Comparison of ENCODE assay signal across 8 cellular contexts in the genomic region with DNA sequence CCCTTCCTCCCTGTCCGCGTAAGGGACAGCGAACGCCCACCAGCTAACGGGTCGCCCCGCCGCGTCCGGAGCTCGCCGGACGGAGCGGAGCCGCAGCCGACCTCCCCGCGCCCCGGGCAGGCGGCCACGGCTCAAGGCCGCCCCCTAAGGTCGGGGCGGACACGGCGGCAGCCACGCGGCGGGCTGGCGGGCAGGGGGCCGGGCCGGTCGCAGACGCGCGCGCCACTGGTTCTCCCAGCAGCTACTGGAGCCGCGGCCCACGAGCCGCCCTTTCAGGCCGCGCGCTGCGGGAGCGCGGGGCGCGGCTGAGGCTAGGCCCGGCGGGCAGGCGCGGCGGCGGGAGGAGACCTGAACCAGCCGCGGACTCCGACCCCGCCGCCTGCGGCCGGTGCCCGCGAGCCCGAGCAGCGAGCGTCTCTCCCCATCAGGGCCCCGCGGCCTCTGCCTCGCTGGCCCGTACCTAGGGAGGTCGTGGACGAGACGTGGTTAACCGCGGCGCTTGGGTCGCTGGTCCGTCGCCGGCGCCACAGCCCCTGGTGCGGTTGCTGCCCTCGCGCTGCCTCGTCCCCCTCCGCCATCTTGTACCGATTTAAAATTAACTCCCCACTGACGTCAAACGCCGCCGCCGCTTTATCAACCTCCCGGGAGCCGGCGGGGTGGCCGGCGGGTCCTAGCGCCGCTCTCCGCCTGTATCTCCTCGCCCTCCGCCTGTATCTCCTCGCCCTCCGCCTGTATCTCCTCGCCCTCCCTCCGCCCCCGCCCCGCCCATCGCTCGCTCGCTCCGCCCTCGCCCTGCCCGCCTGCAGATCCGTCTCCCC. TPM values are rescaled to one million over a fixed set of nuclear protein-coding genes. Genes with fewer than 3 reads are reported as not detected.
DNase-seq lines count a peak whose midpoint lies in the region; ATAC-seq and TF ChIP-seq lines count a peak whose summit lies in the region.

A gene (minus strand): TSS at position 591 of the 818 bp plus-strand sequence. CDS start 13 bp downstream, at position 578.

- H3K27me3 Mint-ChIP-seq in WTC11 (ENCODE audit: low read depth), result no peaks in the 10 kb centered on the region

- H3K9me3 Mint-ChIP-seq in WTC11, result no peaks in the 10 kb centered on the region

- peak; percentile 36; the same call in 1 of the 2 replicates for TF ChIP-seq CTCF in WTC11 (IDR thresholded peaks at IDR 0.05)
- peak; percentile 18 for TF ChIP-seq CTCF in cardiac fibroblast (IDR thresholded peaks at IDR 0.05; ENCODE audit: low read depth, low read length)

- ATAC-seq in GM18907 (IDR thresholded peaks at IDR 0.05; ENCODE audit: unreplicated experiment) (peak; percentile 89), HG03159 (IDR thresholded peaks at IDR 0.05; ENCODE audit: unreplicated experiment) (peak; percentile 84), WTC11 (peak; percentile 41)

- peaks cover 46% of the 10 kb centered on the region for H3K4me1 Mint-ChIP-seq in WTC11

- DNase-seq in AG08395 (ENCODE audit: low spot score) (peak; percentile 90), NCI-H2227 treated with DMSO at 0.1 percent for 48 hours (lab: John Stamatoyannopoulos, UW) (peak; percentile 95), WTC11 (ENCODE audit: low spot score) (peak; percentile 97), cardiac fibroblast (ENCODE audit: low read depth in 2 of 2) (peak; percentile 95 to 97), inferior parietal cortex (ENCODE audit: extremely low spot score) (peak; percentile 91)
- DNase-seq in stimulated activated CD4-positive, alpha-beta T cell treated with anti-CD3 and anti-CD28 coated beads, Interleukin-12 subunit alpha, Interleukin-12 subunit beta, amount 100 ng/mL, for 24 hours (ENCODE audit: low read depth in 2 of 2), result peak; percentile 84 to 88

- peak within 1 kb of the TSS; percentile 94 for H3K4me3 Mint-ChIP-seq in WTC11

- peak within 1 kb of the TSS; percentile 100 for H3K27ac Mint-ChIP-seq in WTC11

- H3K4me3 ChIP-seq in cardiac fibroblast (replicated peaks in 1 of 2; ENCODE audit: low read depth in 2 of 2, low read length in 2 of 2), result peak within 1 kb of the TSS; percentile 84 to 90

- no peaks in the 10 kb centered on the region for H3K36me3 Mint-ChIP-seq in WTC11

- POLR2A ChIA-PET in WTC11 (lab: Charles Lee), result interaction anchor here (0.6 to 1.6 kb wide), 14 partner anchors 11 to 1057 kb away, joined by 3 to 7 read pairs (median 4); a partner anchor contains a TSS

- CTCF ChIA-PET in WTC11 (lab: Charles Lee), result interaction anchor here (0.6 to 4.6 kb wide), 25 partner anchors 9 to 330 kb away, joined by 3 to 47 read pairs (median 4); no protein-coding TSS in a partner anchor

TF ChIP-seq in WTC11, 78 proteins besides CTCF, POLR2A, EP300 and RAD21 (continues in another document):
- TF ChIP-seq FOXJ3 (CRISPR knock-in tag; IDR thresholded peaks at IDR 0.05; ENCODE audit: borderline replicate concordance), result no peak
- TF ChIP-seq, protein P1, sequence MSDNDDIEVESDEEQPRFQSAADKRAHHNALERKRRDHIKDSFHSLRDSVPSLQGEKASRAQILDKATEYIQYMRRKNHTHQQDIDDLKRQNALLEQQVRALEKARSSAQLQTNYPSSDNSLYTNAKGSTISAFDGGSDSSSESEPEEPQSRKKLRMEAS (CRISPR knock-in tag; IDR thresholded peaks at IDR 0.05), result no peak
- TF ChIP-seq ZNF121 (CRISPR knock-in tag; IDR thresholded peaks at IDR 0.05), result no peak
- TF ChIP-seq RORB (CRISPR knock-in tag; IDR thresholded peaks at IDR 0.05), result no peak
- TF ChIP-seq, protein P2, sequence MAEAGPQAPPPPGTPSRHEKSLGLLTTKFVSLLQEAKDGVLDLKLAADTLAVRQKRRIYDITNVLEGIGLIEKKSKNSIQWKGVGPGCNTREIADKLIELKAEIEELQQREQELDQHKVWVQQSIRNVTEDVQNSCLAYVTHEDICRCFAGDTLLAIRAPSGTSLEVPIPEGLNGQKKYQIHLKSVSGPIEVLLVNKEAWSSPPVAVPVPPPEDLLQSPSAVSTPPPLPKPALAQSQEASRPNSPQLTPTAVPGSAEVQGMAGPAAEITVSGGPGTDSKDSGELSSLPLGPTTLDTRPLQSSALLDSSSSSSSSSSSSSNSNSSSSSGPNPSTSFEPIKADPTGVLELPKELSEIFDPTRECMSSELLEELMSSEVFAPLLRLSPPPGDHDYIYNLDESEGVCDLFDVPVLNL (CRISPR knock-in tag; IDR thresholded peaks at IDR 0.05; ENCODE audit: borderline replicate concordance, low read depth), result no peak
- 0 out of 2 replicates have a peak, but pooled peaks have one; percentile 54 for TF ChIP-seq ZNF219 (CRISPR knock-in tag; IDR thresholded peaks at IDR 0.05; ENCODE audit: borderline replicate concordance)
- TF ChIP-seq ESRRA (CRISPR knock-in tag; IDR thresholded peaks at IDR 0.05; ENCODE audit: borderline replicate concordance), result peak; percentile 52; the same call in 1 of the 2 replicates
- TF ChIP-seq TEAD4 (CRISPR knock-in tag; IDR thresholded peaks at IDR 0.05), result no peak
- TF ChIP-seq, protein P3, sequence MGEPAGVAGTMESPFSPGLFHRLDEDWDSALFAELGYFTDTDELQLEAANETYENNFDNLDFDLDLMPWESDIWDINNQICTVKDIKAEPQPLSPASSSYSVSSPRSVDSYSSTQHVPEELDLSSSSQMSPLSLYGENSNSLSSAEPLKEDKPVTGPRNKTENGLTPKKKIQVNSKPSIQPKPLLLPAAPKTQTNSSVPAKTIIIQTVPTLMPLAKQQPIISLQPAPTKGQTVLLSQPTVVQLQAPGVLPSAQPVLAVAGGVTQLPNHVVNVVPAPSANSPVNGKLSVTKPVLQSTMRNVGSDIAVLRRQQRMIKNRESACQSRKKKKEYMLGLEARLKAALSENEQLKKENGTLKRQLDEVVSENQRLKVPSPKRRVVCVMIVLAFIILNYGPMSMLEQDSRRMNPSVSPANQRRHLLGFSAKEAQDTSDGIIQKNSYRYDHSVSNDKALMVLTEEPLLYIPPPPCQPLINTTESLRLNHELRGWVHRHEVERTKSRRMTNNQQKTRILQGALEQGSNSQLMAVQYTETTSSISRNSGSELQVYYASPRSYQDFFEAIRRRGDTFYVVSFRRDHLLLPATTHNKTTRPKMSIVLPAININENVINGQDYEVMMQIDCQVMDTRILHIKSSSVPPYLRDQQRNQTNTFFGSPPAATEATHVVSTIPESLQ (CRISPR knock-in tag; IDR thresholded peaks at IDR 0.05), result no peak
- TF ChIP-seq CREM (CRISPR knock-in tag; IDR thresholded peaks at IDR 0.05), result peak; percentile 72
- TF ChIP-seq MXD4 (CRISPR knock-in tag; IDR thresholded peaks at IDR 0.05; ENCODE audit: borderline replicate concordance), result no peak
- TF ChIP-seq NFYB (CRISPR knock-in tag; conservative IDR thresholded peaks at IDR 0.05; ENCODE audit: low read depth), result peak; percentile 24
- no peak for TF ChIP-seq HMGA2 (CRISPR knock-in tag; IDR thresholded peaks at IDR 0.05)
- no peak for TF ChIP-seq NR3C1 (CRISPR knock-in tag; conservative IDR thresholded peaks at IDR 0.05; ENCODE audit: low read depth)
- TF ChIP-seq GRHL2 (CRISPR knock-in tag; IDR thresholded peaks at IDR 0.05; ENCODE audit: insufficient replicate concordance, severe bottlenecking), result no peak
- TF ChIP-seq, protein P4, sequence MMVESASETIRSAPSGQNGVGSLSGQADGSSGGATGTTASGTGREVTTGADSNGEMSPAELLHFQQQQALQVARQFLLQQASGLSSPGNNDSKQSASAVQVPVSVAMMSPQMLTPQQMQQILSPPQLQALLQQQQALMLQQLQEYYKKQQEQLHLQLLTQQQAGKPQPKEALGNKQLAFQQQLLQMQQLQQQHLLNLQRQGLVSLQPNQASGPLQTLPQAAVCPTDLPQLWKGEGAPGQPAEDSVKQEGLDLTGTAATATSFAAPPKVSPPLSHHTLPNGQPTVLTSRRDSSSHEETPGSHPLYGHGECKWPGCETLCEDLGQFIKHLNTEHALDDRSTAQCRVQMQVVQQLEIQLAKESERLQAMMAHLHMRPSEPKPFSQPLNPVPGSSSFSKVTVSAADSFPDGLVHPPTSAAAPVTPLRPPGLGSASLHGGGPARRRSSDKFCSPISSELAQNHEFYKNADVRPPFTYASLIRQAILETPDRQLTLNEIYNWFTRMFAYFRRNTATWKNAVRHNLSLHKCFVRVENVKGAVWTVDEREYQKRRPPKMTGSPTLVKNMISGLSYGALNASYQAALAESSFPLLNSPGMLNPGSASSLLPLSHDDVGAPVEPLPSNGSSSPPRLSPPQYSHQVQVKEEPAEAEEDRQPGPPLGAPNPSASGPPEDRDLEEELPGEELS (CRISPR knock-in tag; IDR thresholded peaks at IDR 0.05), result peak; percentile 10
- TF ChIP-seq CREB1 (CRISPR knock-in tag; IDR thresholded peaks at IDR 0.05), result no peak
- peak; percentile 49; the same call in 1 of the 2 replicates for TF ChIP-seq GABPB1 (CRISPR knock-in tag; IDR thresholded peaks at IDR 0.05)
- TF ChIP-seq, protein P5, sequence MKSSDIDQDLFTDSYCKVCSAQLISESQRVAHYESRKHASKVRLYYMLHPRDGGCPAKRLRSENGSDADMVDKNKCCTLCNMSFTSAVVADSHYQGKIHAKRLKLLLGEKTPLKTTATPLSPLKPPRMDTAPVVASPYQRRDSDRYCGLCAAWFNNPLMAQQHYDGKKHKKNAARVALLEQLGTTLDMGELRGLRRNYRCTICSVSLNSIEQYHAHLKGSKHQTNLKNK (CRISPR knock-in tag; IDR thresholded peaks at IDR 0.05), result no peak
- TF ChIP-seq, protein P6, sequence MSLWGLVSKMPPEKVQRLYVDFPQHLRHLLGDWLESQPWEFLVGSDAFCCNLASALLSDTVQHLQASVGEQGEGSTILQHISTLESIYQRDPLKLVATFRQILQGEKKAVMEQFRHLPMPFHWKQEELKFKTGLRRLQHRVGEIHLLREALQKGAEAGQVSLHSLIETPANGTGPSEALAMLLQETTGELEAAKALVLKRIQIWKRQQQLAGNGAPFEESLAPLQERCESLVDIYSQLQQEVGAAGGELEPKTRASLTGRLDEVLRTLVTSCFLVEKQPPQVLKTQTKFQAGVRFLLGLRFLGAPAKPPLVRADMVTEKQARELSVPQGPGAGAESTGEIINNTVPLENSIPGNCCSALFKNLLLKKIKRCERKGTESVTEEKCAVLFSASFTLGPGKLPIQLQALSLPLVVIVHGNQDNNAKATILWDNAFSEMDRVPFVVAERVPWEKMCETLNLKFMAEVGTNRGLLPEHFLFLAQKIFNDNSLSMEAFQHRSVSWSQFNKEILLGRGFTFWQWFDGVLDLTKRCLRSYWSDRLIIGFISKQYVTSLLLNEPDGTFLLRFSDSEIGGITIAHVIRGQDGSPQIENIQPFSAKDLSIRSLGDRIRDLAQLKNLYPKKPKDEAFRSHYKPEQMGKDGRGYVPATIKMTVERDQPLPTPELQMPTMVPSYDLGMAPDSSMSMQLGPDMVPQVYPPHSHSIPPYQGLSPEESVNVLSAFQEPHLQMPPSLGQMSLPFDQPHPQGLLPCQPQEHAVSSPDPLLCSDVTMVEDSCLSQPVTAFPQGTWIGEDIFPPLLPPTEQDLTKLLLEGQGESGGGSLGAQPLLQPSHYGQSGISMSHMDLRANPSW (CRISPR knock-in tag; conservative IDR thresholded peaks at IDR 0.05; ENCODE audit: low read depth), result no peak
- no peak for TF ChIP-seq ZNF317 (CRISPR knock-in tag; IDR thresholded peaks at IDR 0.05; ENCODE audit: borderline replicate concordance, low read depth)
- no peak for TF ChIP-seq ZNF138 (CRISPR knock-in tag; conservative IDR thresholded peaks at IDR 0.05)

RNA-seq across cellular contexts. Expression of the gene that starts here (rescaled TPM):
- 81.3 to 90.5 TPM (median 88.7 TPM) in 3 replicates for total RNA-seq in WTC11 (2021)

Comparison
In these comparisons a context has a peak if more than half of its experiments do, and no peak if none do; other contexts are left out.
1. Peak in every context shown above with its lines: DNase-seq, ATAC-seq and H3K4me3 ChIP-seq.